Comparison of ENCODE assay signal across 1 cellular context in the genomic region with DNA sequence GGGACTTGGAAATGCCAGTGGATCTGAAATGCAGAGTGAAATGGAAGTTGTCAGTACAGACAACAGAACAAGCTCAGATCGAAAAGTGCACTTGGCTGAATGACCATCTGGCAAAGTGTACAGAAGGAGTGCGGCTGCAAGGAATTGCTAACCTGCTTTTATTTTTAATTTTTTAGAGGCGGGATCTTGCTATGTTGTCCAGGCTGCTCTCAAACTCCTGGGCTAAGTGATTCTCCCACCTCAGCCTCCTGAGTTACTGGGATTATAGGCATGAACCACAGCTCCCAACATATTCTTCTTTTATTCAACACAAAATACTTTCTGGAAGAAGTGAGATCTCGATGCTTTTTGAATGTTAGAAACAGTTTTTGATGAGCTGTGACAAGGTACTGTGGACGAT.
TF ChIP-seq lines count a peak whose summit lies in the region.

No MANE protein-coding gene starts in this region.

TF ChIP-seq in endothelial cell of umbilical vein, 7 proteins besides CTCF, POLR2A, EP300 and RAD21:
- TF ChIP-seq, protein P1, sequence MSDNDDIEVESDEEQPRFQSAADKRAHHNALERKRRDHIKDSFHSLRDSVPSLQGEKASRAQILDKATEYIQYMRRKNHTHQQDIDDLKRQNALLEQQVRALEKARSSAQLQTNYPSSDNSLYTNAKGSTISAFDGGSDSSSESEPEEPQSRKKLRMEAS (IDR thresholded peaks at IDR 0.05; ENCODE audit: insufficient read depth, insufficient read length): no peak
- TF ChIP-seq GATA2 (IDR thresholded peaks at IDR 0.05; ENCODE audit: insufficient read depth, insufficient read length, low read depth, low read length): no peak
- TF ChIP-seq POLR2AphosphoS5 (IDR thresholded peaks at IDR 0.05; ENCODE audit: insufficient read depth, low read depth, low read length): no peak
- no peak for TF ChIP-seq EZH2 (IDR thresholded peaks at IDR 0.05; ENCODE audit: borderline replicate concordance, low read depth, low read length, severe bottlenecking)
- no peak for TF ChIP-seq JUN (IDR thresholded peaks at IDR 0.05; ENCODE audit: borderline replicate concordance, insufficient read depth, insufficient read length, low read depth)
- no peak for TF ChIP-seq MYC (IDR thresholded peaks at IDR 0.05; ENCODE audit: low read depth, low read length)
- no peak for TF ChIP-seq FOS (IDR thresholded peaks at IDR 0.05; ENCODE audit: borderline replicate concordance, insufficient read depth, low read length)
